12 cellular contexts compared by ENCODE assay signal in the genomic region with DNA sequence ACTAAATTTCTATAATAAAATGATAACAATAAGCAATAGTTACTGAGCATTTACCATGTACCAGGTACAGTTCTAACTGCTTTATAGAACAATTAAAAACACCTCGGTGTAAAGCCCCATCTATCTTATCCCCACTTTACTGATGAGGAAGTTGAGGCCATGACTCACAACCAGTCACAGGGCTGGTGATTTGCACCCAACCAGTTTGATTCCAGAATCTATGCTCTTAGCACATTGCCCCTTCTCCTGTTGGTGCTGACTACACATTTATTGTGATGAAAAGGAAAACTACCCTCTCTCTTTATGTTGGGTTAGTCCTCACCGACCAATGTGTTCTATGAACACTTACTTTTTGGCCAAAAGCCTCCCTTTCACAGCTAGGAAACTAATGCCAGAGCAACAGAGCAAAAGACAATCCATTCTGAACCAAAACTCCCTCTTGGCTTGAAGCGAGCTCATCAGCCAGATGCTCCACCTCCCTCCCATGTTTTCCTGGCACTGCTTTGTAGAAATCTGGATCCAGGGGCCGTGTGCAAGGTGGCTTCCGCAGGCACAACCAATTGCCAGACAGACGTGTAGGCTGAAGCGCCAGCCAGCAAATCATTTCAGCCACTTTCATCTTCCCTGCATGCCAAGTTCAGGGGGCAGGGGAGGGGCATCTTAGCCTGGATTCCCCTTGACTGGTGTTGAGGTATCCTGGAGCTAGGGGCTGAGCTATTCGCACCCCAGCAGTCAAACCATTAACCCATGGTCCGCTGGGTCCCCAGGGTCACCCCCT.
DNase-seq lines count a peak whose midpoint lies in the region; ATAC-seq and TF ChIP-seq lines count a peak whose summit lies in the region.
"Had no signal": no experiment of that assay in that cellular context is flagged by ENCODE, and none has a peak within 500 bp of the region (broad histone marks: within the 10 kb centered on the region; RNA-seq: fewer than 3 reads in every experiment).

No MANE protein-coding gene starts in this region.

- peak overlapping the region; percentile 66 to 69 for H3K27ac ChIP-seq in tibial artery
- H3K27ac ChIP-seq: pancreas had no signal

- no peak for TF ChIP-seq CTCF in tibial artery (IDR thresholded peaks at IDR 0.05)

- H3K9me3 ChIP-seq in tibial artery = no peaks in the 10 kb centered on the region
- H3K9me3 ChIP-seq: pancreas had no signal

- no peaks in the 10 kb centered on the region for H3K27me3 ChIP-seq in tibial artery
- H3K27me3 ChIP-seq: pancreas had no signal

- peaks cover 0 to 41% (median 23%) of the 10 kb centered on the region in 4 donors for H3K4me1 ChIP-seq in tibial artery

- H3K4me3 ChIP-seq in tibial artery = no peak overlapping the region
- H3K4me3 ChIP-seq: pancreas had no signal

- ATAC-seq in HG02885 (IDR thresholded peaks at IDR 0.05; ENCODE audit: poor library complexity, unreplicated experiment) = no peak
- ATAC-seq in HG03045 (IDR thresholded peaks at IDR 0.05; ENCODE audit: unreplicated experiment) = no peak

- DNase-seq in NCI-H1092 treated with DMSO at 0.1 percent for 48 hours (lab: John Stamatoyannopoulos, UW) (peak; percentile 20), NCI-H1092 (lab: John Stamatoyannopoulos, UW) (no peak), astrocyte of the hippocampus (ENCODE audit: low read depth, low spot score) (peak; percentile 71), hippocampal formation (lab: John Stamatoyannopoulos, UW) (peak; percentile 16 to 69), tibial artery (peak; percentile 51 to 72)
- no peak for DNase-seq in stimulated activated CD4-positive, alpha-beta T cell treated with anti-CD3 and anti-CD28 coated beads, Interleukin-1b, Interleukin-23, amount 100 ng/mL, for 48 hours
- DNase-seq: 8988T; central memory CD4-positive, alpha-beta T cell; NCI-H510A treated with DMSO at 0.1 percent for 48 hours; pancreas had no signal

- intact Hi-C loops in tibial artery (cut with DNase I; ENCODE audit: low total_unique reads) = loop anchor here (5.0 kb wide), 1 partner anchor 34 kb away; a partner anchor contains a TSS

- no peaks in the 10 kb centered on the region for H3K36me3 ChIP-seq in tibial artery
- H3K36me3 ChIP-seq: pancreas had no signal

Comparison
In these comparisons a context has a peak if more than half of its experiments do, and no peak if none do; other contexts are left out.
1. DNase-seq: peak in NCI-H1092 treated with DMSO at 0.1 percent for 48 hours (single experiment), astrocyte of the hippocampus (single experiment), hippocampal formation (2 of 2) and tibial artery (2 of 2); none in NCI-H1092 (single experiment) and stimulated activated CD4-positive, alpha-beta T cell treated with anti-CD3 and anti-CD28 coated beads, Interleukin-1b, Interleukin-23, amount 100 ng/mL, for 48 hours (single experiment).